8 cellular contexts compared by ENCODE assay signal in the genomic region with DNA sequence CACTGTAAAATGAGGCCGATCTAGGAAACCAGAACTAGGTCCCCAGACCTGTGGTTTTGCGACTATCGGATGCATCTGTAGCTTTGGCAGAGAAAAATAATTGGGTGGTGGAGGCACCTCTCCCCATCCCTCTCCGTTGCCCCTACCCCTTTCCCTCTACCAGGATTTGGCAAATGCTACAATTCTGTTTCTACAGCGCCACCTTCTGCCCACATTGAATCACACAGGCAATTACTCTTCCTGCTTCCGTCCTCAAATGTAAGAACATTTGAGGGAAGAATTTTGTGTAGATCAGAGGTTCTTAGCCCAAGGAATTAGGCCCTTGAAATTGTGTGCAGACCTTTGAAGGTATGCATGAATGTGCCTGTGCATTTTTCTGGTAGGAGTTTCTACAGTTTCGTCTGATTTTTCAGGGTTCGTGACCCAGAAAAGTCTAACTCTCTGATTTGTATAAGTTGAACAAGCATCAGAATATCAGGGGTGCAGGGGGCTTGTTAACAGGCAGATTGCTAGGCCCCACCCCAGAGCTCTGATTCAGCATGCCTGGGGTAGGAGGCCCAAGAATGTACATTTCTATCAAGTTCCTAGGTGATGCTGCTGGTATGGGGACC. TPM values are rescaled to one million over a fixed set of nuclear protein-coding genes. Genes with fewer than 3 reads are reported as not detected.
DNase-seq lines count a peak whose midpoint lies in the region; ATAC-seq, FAIRE-seq and TF ChIP-seq lines count a peak whose summit lies in the region.

No MANE protein-coding gene starts in this region.

- no peak overlapping the region for H3K18ac ChIP-seq in IMR-90 (ENCODE audit: low read depth, low read length)

- no peak overlapping the region for H3K4me3 Mint-ChIP-seq in progenitor cell of endocrine pancreas (ENCODE audit: low read depth)

- H2AFZ ChIP-seq in IMR-90 (replicated peaks; ENCODE audit: low read length, poor library complexity), result peak overlapping the region; percentile 97
- peak overlapping the region; percentile 100; the same call in 1 of the 2 replicates for H2AFZ ChIP-seq in PC-3 (ENCODE audit: low read length)

- H3K4me3 ChIP-seq in IMR-90 (ENCODE audit: insufficient read depth, low read depth, low read length) (no peak overlapping the region), PC-3 (ENCODE audit: low read length) (peak overlapping the region; percentile 70; the same call in 1 of the 2 replicates)

- H4K5ac ChIP-seq in IMR-90 (ENCODE audit: low read depth, low read length), result no peak overlapping the region

- peak; percentile 39; the same call in 1 of the 2 replicates for ATAC-seq in IMR-90 (ENCODE audit: low read depth)
- ATAC-seq in PC-3, result peak; percentile 19; the same call in 1 of the 2 replicates
- no peak for ATAC-seq in GM19455 (IDR thresholded peaks at IDR 0.05; ENCODE audit: unreplicated experiment)

- H3K9ac ChIP-seq in IMR-90 (ENCODE audit: low read depth, low read length), result no peak overlapping the region
- H3K9ac ChIP-seq in PC-3 (ENCODE audit: low read length), result no peak overlapping the region

- CTCF ChIA-PET in IMR-90 (lab: Yijun Ruan, JAX) (interaction anchor here (0.6 to 2.1 kb wide), 13 partner anchors 12 to 643 kb away, joined by 3 to 22 read pairs (median 6); no protein-coding TSS in a partner anchor), PC-3 (lab: Charles Lee) (interaction anchor here (1.0 kb wide), 2 partner anchors 11 to 20 kb away, joined by 3 to 4 read pairs; a partner anchor contains a TSS)

- no peaks in the 10 kb centered on the region for H3K9me3 Mint-ChIP-seq in progenitor cell of endocrine pancreas (ENCODE audit: low read depth)

- H2BK120ac ChIP-seq in IMR-90 (ENCODE audit: low read depth, low read length), result no peak overlapping the region

- H3K27me3 Mint-ChIP-seq in progenitor cell of endocrine pancreas, result peaks cover 74% of the 10 kb centered on the region

- no peak overlapping the region for H3K14ac ChIP-seq in IMR-90 (replicated peaks; ENCODE audit: low read depth, low read length)

- no peaks in the 10 kb centered on the region for H3K36me3 ChIP-seq in IMR-90 (ENCODE audit: control insufficient read depth, insufficient read depth, low read length)
- no peaks in the 10 kb centered on the region for H3K36me3 ChIP-seq in PC-3 (ENCODE audit: low read depth, low read length)

- no peak overlapping the region for H4K91ac ChIP-seq in IMR-90 (ENCODE audit: insufficient read depth, low read depth, low read length)

- H2BK20ac ChIP-seq in IMR-90 (ENCODE audit: low read depth, low read length), result no peak overlapping the region

- peak; percentile 59 for TF ChIP-seq RAD21 in IMR-90 (IDR thresholded peaks at IDR 0.05; ENCODE audit: low read length)

- in situ Hi-C loops in IMR-90 (cut with MboI; ENCODE audit: low sequenced_read_pairs), result loop anchor here (5.0 kb wide), 1 partner anchor 80 kb away; no protein-coding TSS in a partner anchor

- DNase-seq in D341Med (ENCODE audit: low spot score) (peak; percentile 51), IMR-90 (peak; percentile 60), PC-3 (peak; percentile 78), globus pallidus (ENCODE audit: low spot score) (peak; percentile 29), progenitor cell of endocrine pancreas (ENCODE audit: low spot score, unreplicated experiment) (peak; percentile 43), RCC 7860 (ENCODE audit: low spot score) (no peak)
- DNase-seq in activated effector memory CD4-positive, alpha-beta T cell treated with Interleukin-2 at 50 U/mL for 16 hours, result peak; percentile 22

- H3K9me2 ChIP-seq in PC-3 (replicated peaks; ENCODE audit: low read length), result no peaks in the 10 kb centered on the region

- H3K4ac ChIP-seq in IMR-90 (ENCODE audit: low read depth, low read length), result no peak overlapping the region

- H3K4me1 ChIP-seq in IMR-90 (ENCODE audit: control insufficient read depth, insufficient read depth, low read length), result peaks cover 4% of the 10 kb centered on the region
- H3K4me1 ChIP-seq in PC-3 (ENCODE audit: insufficient read depth, low read length), result peaks cover 28% of the 10 kb centered on the region

- H2BK15ac ChIP-seq in IMR-90 (ENCODE audit: low read depth, low read length), result no peak overlapping the region

- TF ChIP-seq POLR2A in IMR-90 (IDR thresholded peaks at IDR 0.05; ENCODE audit: low read depth, low read length), result no peak

- no peak overlapping the region for H3K23ac ChIP-seq in IMR-90 (ENCODE audit: low read depth, low read length)

- 54% methylated on average over 2 of the region's 8 CpGs; no CpG with 5 or more reads in 1 of the 2 experiments for WGBS in IMR-90 (ENCODE audit: extremely low coverage in 2 of 2, insufficient read length in 1 of 2), 2 experiments

- 0 out of 4 replicates have a peak, but pooled peaks cover 0 to 4% of the 10 kb centered on the region in 2 experiments for H3K79me1 ChIP-seq in IMR-90 (ENCODE audit: low read depth in 1 of 2, low read length in 2 of 2)

- no peaks in the 10 kb centered on the region for H3K9me3 ChIP-seq in IMR-90 (ENCODE audit: control insufficient read depth, insufficient read depth, low read length)
- no peaks in the 10 kb centered on the region for H3K9me3 ChIP-seq in PC-3 (ENCODE audit: low read length)

- H3K9me1 ChIP-seq in IMR-90 (ENCODE audit: insufficient read depth, low read length), result peaks cover 7% of the 10 kb centered on the region; the same call in 1 of the 2 replicates

- no peak overlapping the region for H3K27ac Mint-ChIP-seq in progenitor cell of endocrine pancreas

- dilution Hi-C loops in IMR-90 (cut with HindIII; ENCODE audit: low sequenced_read_pairs, unreplicated experiment), result no loop called here

- BruUV-seq in IMR-90 (replicated peaks; lab: Mats Ljungman, UMichigan) (no TSS peak), PC-3 (replicated peaks; lab: Mats Ljungman, UMichigan) (no TSS peak)

- H3K27me3 ChIP-seq in IMR-90 (ENCODE audit: control insufficient read depth, insufficient read depth, low read length) (no peaks in the 10 kb centered on the region), PC-3 (ENCODE audit: low read length) (no peaks in the 10 kb centered on the region)

- H2AK5ac ChIP-seq in IMR-90 (ENCODE audit: low read depth, low read length), result no peak overlapping the region

- intact Hi-C loops in IMR-90 (cut with micrococcal nuclease), result loop anchor here (1.0 kb wide), 3 partner anchors 27 to 643 kb away; no protein-coding TSS in a partner anchor
- intact Hi-C loops in PC-3 (cut with micrococcal nuclease), result loop anchor here (1.0 to 10.0 kb wide), 3 partner anchors 76 to 292 kb away; no protein-coding TSS in a partner anchor

- H3K27ac ChIP-seq in IMR-90 (ENCODE audit: insufficient read depth, low read length) (no peak overlapping the region), PC-3 (ENCODE audit: low read length) (no peak overlapping the region)

- no peak overlapping the region for H2BK5ac ChIP-seq in IMR-90 (ENCODE audit: low read depth, low read length, poor library complexity, severe bottlenecking)

- H3K4me2 ChIP-seq in IMR-90 (ENCODE audit: low read depth, low read length) (no peak overlapping the region), PC-3 (ENCODE audit: low read length) (peak overlapping the region; percentile 96)

- peaks cover 5% of the 10 kb centered on the region for H3K4me1 Mint-ChIP-seq in progenitor cell of endocrine pancreas (ENCODE audit: low read depth)

- POLR2A ChIA-PET in IMR-90 (lab: Charles Lee; ENCODE audit: unreplicated experiment) (interaction anchor here (0.6 kb wide), 1 partner anchor 78 kb away, joined by 9 read pairs; no protein-coding TSS in a partner anchor), PC-3 (lab: Charles Lee; ENCODE audit: unreplicated experiment) (no interaction called here)

- H4K20me1 ChIP-seq in IMR-90 (ENCODE audit: insufficient read depth, low read length) (no peaks in the 10 kb centered on the region), PC-3 (ENCODE audit: low read length) (no peaks in the 10 kb centered on the region)

- H3F3A ChIP-seq in PC-3 (ENCODE audit: low read length, unreplicated experiment), result no peaks in the 10 kb centered on the region

- no peak for FAIRE-seq in RCC 7860 (lab: Jason Lieb, UNC)

- no peaks in the 10 kb centered on the region for H3K79me2 ChIP-seq in PC-3 (ENCODE audit: low read length)

- H2AK9ac ChIP-seq in IMR-90 (replicated peaks; ENCODE audit: low read depth, low read length, poor library complexity), result no peak overlapping the region

- no peaks in the 10 kb centered on the region for H3K36me3 Mint-ChIP-seq in progenitor cell of endocrine pancreas (ENCODE audit: insufficient read depth)

- H4K8ac ChIP-seq in IMR-90 (ENCODE audit: low read depth in 2 of 2, low read length in 2 of 2), result no peak overlapping the region

- TF ChIP-seq CTCF in IMR-90 (conservative IDR thresholded peaks at IDR 0.05; ENCODE audit: low read depth, low read length), result peak; percentile 71
- TF ChIP-seq CTCF in PC-3 (conservative IDR thresholded peaks at IDR 0.05; ENCODE audit: low read depth, low read length), result peak; percentile 92
- TF ChIP-seq CTCF in progenitor cell of endocrine pancreas (IDR thresholded peaks at IDR 0.05; ENCODE audit: unreplicated experiment), result peak; percentile 79

- no peak overlapping the region for H3K56ac ChIP-seq in IMR-90 (ENCODE audit: extremely low read depth, insufficient read depth, low read length)

TF ChIP-seq in IMR-90, 13 proteins besides CTCF, POLR2A, EP300 and RAD21 (continues in another document):
- peak; percentile 50 for TF ChIP-seq SMC3 (IDR thresholded peaks at IDR 0.05; ENCODE audit: low read depth, low read length)

RNA-seq across cellular contexts. Expression of a gene that starts 11.2 kb away (rescaled TPM):
- 0.28 TPM in 1 of 2 replicates, not detected in the other for total RNA-seq in IMR-90 (2012; rRNA removed)
- polyA plus RNA-seq in IMR-90 (2012; rRNA removed), result 1.3 and 1.4 TPM in 2 replicates
- 0.51 TPM in 1 of 2 replicates, not detected in the other for polyA plus RNA-seq in IMR-90 (2012; cell fraction: cytosol; rRNA removed)
- polyA plus RNA-seq in IMR-90 (2012; cell fraction: nucleus; rRNA removed; ENCODE audit: low replicate concordance), result 17.8 and 20.6 TPM in 2 replicates
- total RNA-seq in PC-3 (2014; rRNA removed), result not detected in 2 replicates
- total RNA-seq in progenitor cell of endocrine pancreas, result not detected in 2 replicates

RNA-seq across cellular contexts. Expression of a gene that starts 31.5 kb away (rescaled TPM):
- total RNA-seq in IMR-90 (2012; rRNA removed) (0.54 and 0.56 TPM in 2 replicates), PC-3 (2014; rRNA removed) (not detected in 2 replicates), progenitor cell of endocrine pancreas (3.7 and 5.4 TPM in 2 replicates)
- polyA plus RNA-seq in IMR-90 (2012; rRNA removed), result 1.0 and 1.2 TPM in 2 replicates
- 1.8 and 2.6 TPM in 2 replicates for polyA plus RNA-seq in IMR-90 (2012; cell fraction: cytosol; rRNA removed)
- polyA plus RNA-seq in IMR-90 (2012; cell fraction: nucleus; rRNA removed; ENCODE audit: low replicate concordance), result 3.3 and 5.0 TPM in 2 replicates

RNA-seq across cellular contexts. Expression of a gene that starts 46.6 kb away (rescaled TPM):
- total RNA-seq in IMR-90 (2012; rRNA removed) (0.36 and 0.56 TPM in 2 replicates), PC-3 (2014; rRNA removed) (0.23 TPM in 1 of 2 replicates, not detected in the other), progenitor cell of endocrine pancreas (0.31 TPM in 1 of 2 replicates, not detected in the other)
- polyA plus RNA-seq in IMR-90 (2012; rRNA removed), result 1.5 and 2.4 TPM in 2 replicates
- 3.2 and 3.5 TPM in 2 replicates for polyA plus RNA-seq in IMR-90 (2012; cell fraction: cytosol; rRNA removed)
- polyA plus RNA-seq in IMR-90 (2012; cell fraction: nucleus; rRNA removed; ENCODE audit: low replicate concordance), result 6.0 and 12.7 TPM in 2 replicates

RNA-seq across cellular contexts. Expression of a gene that starts 47.7 kb away (rescaled TPM):
- total RNA-seq in IMR-90 (2012; rRNA removed) (26.3 and 31.1 TPM in 2 replicates), PC-3 (2014; rRNA removed) (51.8 and 54.2 TPM in 2 replicates), progenitor cell of endocrine pancreas (35.4 and 36.9 TPM in 2 replicates)
- polyA plus RNA-seq in IMR-90 (2012; rRNA removed), result 64.7 and 69.8 TPM in 2 replicates
- 200 and 230 TPM in 2 replicates for polyA plus RNA-seq in IMR-90 (2012; cell fraction: cytosol; rRNA removed)
- 58.4 and 142 TPM in 2 replicates for polyA plus RNA-seq in IMR-90 (2012; cell fraction: nucleus; rRNA removed; ENCODE audit: low replicate concordance)
